In the genomic region with DNA sequence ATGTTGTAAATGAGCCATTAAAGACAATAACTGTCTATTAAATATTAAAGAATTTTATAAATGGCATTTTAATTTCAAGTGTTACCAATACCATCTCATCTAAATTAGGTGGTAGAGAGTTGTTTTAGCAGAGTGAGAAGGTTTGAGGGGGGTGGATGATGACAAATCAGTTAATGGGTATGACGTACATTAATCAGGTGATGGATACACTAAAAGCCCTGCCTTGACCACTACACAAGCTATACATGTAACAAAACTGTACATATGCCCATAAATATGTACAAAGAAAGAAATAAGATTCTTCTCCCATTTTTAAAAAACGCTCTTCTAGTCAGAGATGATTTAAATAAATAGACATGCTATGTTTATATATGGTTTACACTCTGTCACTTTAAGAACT, we compare ENCODE assay signal across 37 cellular contexts. TPM values are rescaled to one million over a fixed set of nuclear protein-coding genes. Genes with fewer than 3 reads are reported as not detected.
"Had no signal": no experiment of that assay in that cellular context is flagged by ENCODE, and none has a peak within 500 bp of the region (broad histone marks: within the 10 kb centered on the region; RNA-seq: fewer than 3 reads in every experiment).

No MANE protein-coding gene starts in this region.

- H3K4me1 ChIP-seq: adrenal gland, ascending aorta, body of pancreas, breast epithelium had no signal

- H3K27me3 ChIP-seq: adrenal gland, ascending aorta, body of pancreas, brain microvascular endothelial cell, breast epithelium, cardiac muscle cell had no signal

- H3K27ac ChIP-seq: adrenal gland, ascending aorta, body of pancreas, brain microvascular endothelial cell, breast epithelium, cardiac muscle cell had no signal

- DNase-seq: activated effector memory CD4-positive, alpha-beta T cell treated with anti-CD3 and anti-CD28 coated beads, Interleukin-2, amount 50 U/mL, for 16 hours; activated effector memory CD4-positive, alpha-beta T cell treated with Interleukin-2 at 50 U/mL for 16 hours; activated gamma-delta T cell; activated gamma-delta T cell treated with Interleukin-2 at 50 U/mL for 16 hours; activated naive CD4-positive, alpha-beta T cell; activated naive CD4-positive, alpha-beta T cell treated with anti-CD3 and anti-CD28 coated beads for 36 hours; activated naive CD4-positive, alpha-beta T cell treated with anti-CD3 and anti-CD28 coated beads, Interleukin-2, amount 10 ng/mL, durations not matched to agents 7 days and 5 days; activated naive CD4-positive, alpha-beta T cell treated with anti-CD3 and anti-CD28 coated beads, Interleukin-2, amount 50 U/mL, for 16 hours; activated naive CD4-positive, alpha-beta T cell treated with Interleukin-2 at 50 U/mL for 16 hours; activated naive CD8-positive, alpha-beta T cell treated with anti-CD3 and anti-CD28 coated beads for 36 hours; activated naive CD8-positive, alpha-beta T cell treated with anti-CD3 and anti-CD28 coated beads, Interleukin-2, amount 10 ng/mL, durations not matched to agents 7 days and 5 days; activated naive CD8-positive, alpha-beta T cell treated with anti-CD3 and anti-CD28 coated beads, Interleukin-2, amount 50 U/mL, for 24 hours; activated T-cell treated with anti-CD3 and anti-CD28 coated beads, Interleukin-2, amount 50 U/mL, for 24 hours; activated T-cell treated with anti-CD3 and anti-CD28 coated beads, Interleukin-2, amount 50 U/mL, for 4 hours; activated T-cell treated with anti-CD3 and anti-CD28 coated beads, Interleukin-2, amount 50 U/mL, for 48 hours; activated T-cell treated with anti-CD3 and anti-CD28 coated beads, Interleukin-2, amount 50 U/mL, for 72 hours; adrenal gland; amniotic stem cell; amygdala; anterior cingulate cortex; aorta; body of pancreas; brain microvascular endothelial cell; caudate nucleus; central memory CD4-positive, alpha-beta T cell; cerebellar nuclear complex had no signal

- ATAC-seq: activated naive CD4-positive, alpha-beta T cell treated with anti-CD3 and anti-CD28 coated beads, Interleukin-2, amount 50 U/mL, for 72 hours; activated naive CD8-positive, alpha-beta T cell treated with anti-CD3 and anti-CD28 coated beads, Interleukin-2, amount 50 U/mL, for 24 hours; activated T-cell treated with anti-CD3 and anti-CD28 coated beads, Interleukin-2, amount 50 U/mL, for 4 hours; activated T-cell treated with anti-CD3 and anti-CD28 coated beads, Interleukin-2, amount 50 U/mL, for 72 hours; activated T-helper 17 cell treated with anti-CD3 and anti-CD28 coated beads, Interleukin-2, amount 50 U/mL, for 72 hours; body of pancreas had no signal

- H3K4me3 ChIP-seq: adrenal gland, ascending aorta, body of pancreas, breast epithelium, cardiac muscle cell had no signal

- H3K9me3 ChIP-seq: adrenal gland, ascending aorta, body of pancreas, breast epithelium had no signal

- FAIRE-seq: astrocyte, bronchial epithelial cell had no signal

- H3K36me3 ChIP-seq: adrenal gland, ascending aorta, brain microvascular endothelial cell, breast epithelium, cardiac muscle cell had no signal

RNA-seq across cellular contexts. Expression of a gene that starts 40.0 kb away (rescaled TPM):
- total RNA-seq: activated naive CD4-positive, alpha-beta T cell treated with anti-CD3 and anti-CD28 coated beads for 36 hours; activated naive CD4-positive, alpha-beta T cell treated with anti-CD3 and anti-CD28 coated beads, Interleukin-2, amount 50 U/mL, for 72 hours; activated naive CD8-positive, alpha-beta T cell treated with anti-CD3 and anti-CD28 coated beads for 36 hours; activated naive CD8-positive, alpha-beta T cell treated with anti-CD3 and anti-CD28 coated beads, Interleukin-2, amount 10 ng/mL, durations not matched to agents 7 days and 5 days; activated T-cell treated with anti-CD3 and anti-CD28 coated beads, Interleukin-2, amount 50 U/mL, for 4 hours; activated T-cell treated with anti-CD3 and anti-CD28 coated beads, Interleukin-2, amount 50 U/mL, for 72 hours; activated T-helper 1 cell treated with anti-CD3 and anti-CD28 coated beads, Interleukin-12 subunit alpha, Interleukin-12 subunit beta, Interleukin-2, Interleukin-4 antibody, amounts not matched to agents 30 ng/mL and 10 ng/mL and 1 ng/mL, durations not matched to agents 14 hours and 24 hours and 36 hours; activated T-helper 17 cell treated with anti-CD3 and anti-CD28 coated beads, Interleukin-2, amount 50 U/mL, for 72 hours; activated T-helper 2 cell treated with anti-CD3 and anti-CD28 coated beads, Interferon-gamma antibody, Interleukin-2, Interleukin-4, amounts not matched to agents 10 μg/mL and 5 μg/mL and 100 μg/mL, durations not matched to agents 14 hours and 24 hours and 36 hours; aorta; ascending aorta; astrocyte; breast epithelium; bronchial epithelial cell; cardiac septum; chondrocyte had no signal
- polyA plus RNA-seq: aorta had no signal
